Comparison of ENCODE assay signal across 11 cellular contexts in the genomic region with DNA sequence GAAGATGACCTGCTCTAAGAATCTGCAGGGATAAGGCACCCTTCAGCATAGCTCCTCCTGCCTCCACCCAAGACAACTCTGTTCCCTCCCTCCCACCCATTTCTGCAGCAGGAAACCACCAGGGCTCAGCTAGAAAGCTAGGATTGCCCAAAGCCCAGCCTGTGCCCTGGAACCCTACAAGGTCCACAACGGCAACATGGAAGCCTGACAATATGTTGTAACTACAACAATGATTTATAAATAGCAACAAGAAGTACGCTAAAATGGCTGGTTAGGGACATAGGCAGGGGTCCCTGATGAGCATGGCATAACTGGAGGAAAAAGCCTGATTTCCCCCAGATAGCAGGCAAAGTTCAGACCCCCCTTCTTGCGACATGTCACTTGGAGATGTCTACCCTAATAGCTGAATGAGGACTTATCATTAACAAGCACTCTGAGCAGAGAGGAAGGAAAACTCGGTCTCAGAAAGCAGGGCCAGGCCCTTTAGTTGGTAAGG. TPM values are rescaled to one million over a fixed set of nuclear protein-coding genes. Genes with fewer than 3 reads are reported as not detected.
DNase-seq lines count a peak whose midpoint lies in the region; ATAC-seq and TF ChIP-seq lines count a peak whose summit lies in the region.
"Had no signal": no experiment of that assay in that cellular context is flagged by ENCODE, and none has a peak within 500 bp of the region (broad histone marks: within the 10 kb centered on the region; RNA-seq: fewer than 3 reads in every experiment).

No MANE protein-coding gene starts in this region.

- H3K4me1 Mint-ChIP-seq in natural killer cell, result peaks cover 51 to 66% of the 10 kb centered on the region in 2 donors

- peak overlapping the region; percentile 40; the same call in 1 of the 2 replicates for H2BK20ac ChIP-seq in IMR-90 (ENCODE audit: low read depth, low read length)

- no peak overlapping the region for H2BK5ac ChIP-seq in IMR-90 (ENCODE audit: low read depth, low read length, poor library complexity, severe bottlenecking)

- H2AK9ac ChIP-seq in IMR-90 (replicated peaks; ENCODE audit: low read depth, low read length, poor library complexity), result no peak overlapping the region

- peak overlapping the region; percentile 32 for H2AK5ac ChIP-seq in IMR-90 (ENCODE audit: low read depth, low read length)

- intact Hi-C loops in IMR-90 (cut with micrococcal nuclease) (no loop called here), ascending aorta (cut with DNase I) (no loop called here), natural killer cell (cut with micrococcal nuclease) (no loop called here)

- peak overlapping the region; percentile 1 for H3K4me3 Mint-ChIP-seq in natural killer cell

- H3K36me3 ChIP-seq in IMR-90 (ENCODE audit: control insufficient read depth, insufficient read depth, low read length), result peaks cover 4% of the 10 kb centered on the region; the same call in 1 of the 2 replicates
- H3K36me3 ChIP-seq in ascending aorta, result peaks cover 0 to 4% of the 10 kb centered on the region in 2 donors

- H3K27ac ChIP-seq in IMR-90 (ENCODE audit: insufficient read depth, low read length), result no peak overlapping the region
- peak overlapping the region; percentile 73 to 75 for H3K27ac ChIP-seq in ascending aorta

- CTCF ChIA-PET in IMR-90 (lab: Yijun Ruan, JAX), result interaction anchor here (0.5 to 0.9 kb wide), 3 partner anchors 22 to 201 kb away, joined by 3 read pairs; a partner anchor contains a TSS

- H3K18ac ChIP-seq in IMR-90 (ENCODE audit: low read depth, low read length), result no peak overlapping the region

- no peaks in the 10 kb centered on the region for H3K27me3 ChIP-seq in IMR-90 (ENCODE audit: control insufficient read depth, insufficient read depth, low read length)
- no peaks in the 10 kb centered on the region for H3K27me3 ChIP-seq in ascending aorta

- TF ChIP-seq CTCF in IMR-90 (conservative IDR thresholded peaks at IDR 0.05; ENCODE audit: low read depth, low read length) (no peak), ascending aorta (IDR thresholded peaks at IDR 0.05) (no peak), natural killer cell (IDR thresholded peaks at IDR 0.05) (no peak)

- H4K91ac ChIP-seq in IMR-90 (ENCODE audit: insufficient read depth, low read depth, low read length), result 0 out of 2 replicates have a peak overlapping the region, but pooled peaks have one; percentile 1

- no peak for TF ChIP-seq POLR2A in IMR-90 (IDR thresholded peaks at IDR 0.05; ENCODE audit: low read depth, low read length)

- no peak overlapping the region for H2AFZ ChIP-seq in IMR-90 (replicated peaks; ENCODE audit: low read length, poor library complexity)

- H3K27ac Mint-ChIP-seq in natural killer cell, result peak overlapping the region in 1 of 2 donors; percentile 19

- BruUV-seq in IMR-90 (replicated peaks; lab: Mats Ljungman, UMichigan), result no TSS peak

- no peaks in the 10 kb centered on the region for H3K36me3 Mint-ChIP-seq in natural killer cell

- no peak overlapping the region for H2BK15ac ChIP-seq in IMR-90 (ENCODE audit: low read depth, low read length)

- no peak overlapping the region for H4K5ac ChIP-seq in IMR-90 (ENCODE audit: low read depth, low read length)

- H3K9me3 ChIP-seq in IMR-90 (ENCODE audit: control insufficient read depth, insufficient read depth, low read length) (no peaks in the 10 kb centered on the region), ascending aorta (no peaks in the 10 kb centered on the region)

- POLR2A ChIA-PET in IMR-90 (lab: Charles Lee; ENCODE audit: unreplicated experiment), result interaction anchor here (1.5 kb wide), 1 partner anchor 51 kb away, joined by 4 read pairs; no protein-coding TSS in a partner anchor

- H3K9ac ChIP-seq in IMR-90 (ENCODE audit: low read depth, low read length), result no peak overlapping the region

- no peak overlapping the region for H3K4me3 ChIP-seq in IMR-90 (ENCODE audit: insufficient read depth, low read depth, low read length)
- H3K4me3 ChIP-seq in ascending aorta, result no peak overlapping the region

- dilution Hi-C loops in IMR-90 (cut with HindIII; ENCODE audit: low sequenced_read_pairs, unreplicated experiment), result no loop called here

- TF ChIP-seq RAD21 in IMR-90 (IDR thresholded peaks at IDR 0.05; ENCODE audit: low read length), result no peak

- H3K4me1 ChIP-seq in IMR-90 (ENCODE audit: control insufficient read depth, insufficient read depth, low read length), result peaks cover 50% of the 10 kb centered on the region
- peaks cover 30 to 64% of the 10 kb centered on the region in 2 donors for H3K4me1 ChIP-seq in ascending aorta

- H3K27me3 Mint-ChIP-seq in natural killer cell (ENCODE audit: low read depth in 2 of 2), result no peaks in the 10 kb centered on the region

- in situ Hi-C loops in IMR-90 (cut with MboI; ENCODE audit: low sequenced_read_pairs), result no loop called here

- ATAC-seq in IMR-90 (ENCODE audit: low read depth) (no peak), natural killer cell (no peak), HG03025 (IDR thresholded peaks at IDR 0.05; ENCODE audit: low FRiP score, unreplicated experiment) (no peak), HG02973 (IDR thresholded peaks at IDR 0.05; ENCODE audit: unreplicated experiment) (no peak)

- DNase-seq in CD1c-positive myeloid dendritic cell (ENCODE audit: extremely low spot score) (peak; percentile 74), IMR-90 (no peak), ascending aorta (ENCODE audit: low spot score in 2 of 2) (no peak), natural killer cell (no peak), NCI-H510A (lab: John Stamatoyannopoulos, UW) (no peak), GM19240 (ENCODE audit: insufficient read length, low spot score) (no peak)
- DNase-seq: activated naive CD4-positive, alpha-beta T cell; NCI-H187; stimulated activated CD4-positive, alpha-beta T cell treated with anti-CD3 and anti-CD28 coated beads, Interleukin-4, amount 100 ng/mL, for 4 hours had no signal

- H3K4ac ChIP-seq in IMR-90 (ENCODE audit: low read depth, low read length), result peak overlapping the region; percentile 8; the same call in 1 of the 2 replicates

- H3K56ac ChIP-seq in IMR-90 (ENCODE audit: extremely low read depth, insufficient read depth, low read length), result no peak overlapping the region

- peak overlapping the region; percentile 16; the same call in 1 of the 2 replicates for H2BK120ac ChIP-seq in IMR-90 (ENCODE audit: low read depth, low read length)

- H4K20me1 ChIP-seq in IMR-90 (ENCODE audit: insufficient read depth, low read length), result peaks cover 64% of the 10 kb centered on the region

- H3K79me1 ChIP-seq in IMR-90 (ENCODE audit: low read depth in 1 of 2, low read length in 2 of 2), result peaks cover 24 to 85% of the 10 kb centered on the region in 2 experiments

- no peak overlapping the region; the same call in 1 of the 2 replicates for H3K4me2 ChIP-seq in IMR-90 (ENCODE audit: low read depth, low read length)

- no peak overlapping the region for H3K23ac ChIP-seq in IMR-90 (ENCODE audit: low read depth, low read length)

- WGBS in IMR-90 (ENCODE audit: extremely low coverage in 2 of 2, insufficient read length in 1 of 2), 2 experiments, result no CpG with 5 or more reads among the region's 4 CpGs

- no peaks in the 10 kb centered on the region for H3K9me3 Mint-ChIP-seq in natural killer cell

- H4K8ac ChIP-seq in IMR-90 (ENCODE audit: low read depth in 2 of 2, low read length in 2 of 2), result no peak overlapping the region

- H3K14ac ChIP-seq in IMR-90 (replicated peaks; ENCODE audit: low read depth, low read length), result peak overlapping the region; percentile 42; the same call in 1 of the 2 replicates

- peaks cover 54% of the 10 kb centered on the region for H3K9me1 ChIP-seq in IMR-90 (ENCODE audit: insufficient read depth, low read length)

TF ChIP-seq in IMR-90, 13 proteins besides CTCF, POLR2A, EP300 and RAD21:
- TF ChIP-seq RCOR1 (IDR thresholded peaks at IDR 0.05; ENCODE audit: insufficient replicate concordance, low read length) (no peak), SMC3 (IDR thresholded peaks at IDR 0.05; ENCODE audit: low read depth, low read length) (no peak), CHD1 (IDR thresholded peaks at IDR 0.05; ENCODE audit: low read depth, low read length) (no peak), FOS (IDR thresholded peaks at IDR 0.05; ENCODE audit: low read depth, low read length) (no peak), CEBPB (IDR thresholded peaks at IDR 0.05; ENCODE audit: low read depth, low read length) (peak; percentile 45)
- TF ChIP-seq, protein P1, sequence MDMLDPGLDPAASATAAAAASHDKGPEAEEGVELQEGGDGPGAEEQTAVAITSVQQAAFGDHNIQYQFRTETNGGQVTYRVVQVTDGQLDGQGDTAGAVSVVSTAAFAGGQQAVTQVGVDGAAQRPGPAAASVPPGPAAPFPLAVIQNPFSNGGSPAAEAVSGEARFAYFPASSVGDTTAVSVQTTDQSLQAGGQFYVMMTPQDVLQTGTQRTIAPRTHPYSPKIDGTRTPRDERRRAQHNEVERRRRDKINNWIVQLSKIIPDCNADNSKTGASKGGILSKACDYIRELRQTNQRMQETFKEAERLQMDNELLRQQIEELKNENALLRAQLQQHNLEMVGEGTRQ (IDR thresholded peaks at IDR 0.05; ENCODE audit: low read depth, low read length), result no peak
TF ChIP-seq in IMR-90: peak in this region for 1.

RNA-seq across cellular contexts. Expression of a gene that starts 6.5 kb away (rescaled TPM):
- 16.4 and 17.4 TPM in 2 replicates for total RNA-seq in IMR-90 (2012; rRNA removed)
- 17.7 and 18.3 TPM in 2 replicates for polyA plus RNA-seq in IMR-90 (2012; rRNA removed)
- polyA plus RNA-seq in IMR-90 (2012; cell fraction: cytosol; rRNA removed), result 13.0 and 21.7 TPM in 2 replicates
- polyA plus RNA-seq in IMR-90 (2012; cell fraction: nucleus; rRNA removed; ENCODE audit: low replicate concordance), result 13.5 and 18.2 TPM in 2 replicates
- 52.3 TPM for total RNA-seq in ascending aorta
- total RNA-seq in natural killer cell, result 10 to 100 TPM; 25.9 to 39.1 (median 36.9) TPM

RNA-seq across cellular contexts. Expression of a gene that starts 22.0 kb away (rescaled TPM):
- total RNA-seq in IMR-90 (2012; rRNA removed) (5.3 and 6.1 TPM in 2 replicates), ascending aorta (54.5 TPM), natural killer cell (10 to 100 TPM; 28.5 to 33.0 (median 29.6) TPM)
- polyA plus RNA-seq in IMR-90 (2012; rRNA removed), result 7.2 and 8.3 TPM in 2 replicates
- polyA plus RNA-seq in IMR-90 (2012; cell fraction: cytosol; rRNA removed), result 2.9 and 5.1 TPM in 2 replicates
- 37.1 and 78.4 TPM in 2 replicates for polyA plus RNA-seq in IMR-90 (2012; cell fraction: nucleus; rRNA removed; ENCODE audit: low replicate concordance)
